Comparison of ENCODE assay signal across 8 cellular contexts in genomic region chrX:101931494-101932248, GRCh38. TPM values are rescaled to one million over a fixed set of nuclear protein-coding genes. Genes with fewer than 3 reads are reported as not detected.
DNase-seq lines count a peak whose midpoint lies in the region; ATAC-seq and TF ChIP-seq lines count a peak whose summit lies in the region.

ZMAT1 (minus strand) TSS chrX:101932027; CDS start chrX:101932008, 19 bp downstream.

- DNase-seq in GM12864 (ENCODE audit: low read depth) (peak; percentile 76), NCI-H1105 (lab: John Stamatoyannopoulos, UW) (peak; percentile 86), SW480 (ENCODE audit: low spot score) (peak; percentile 88), amniotic epithelial cell (ENCODE audit: low read depth) (peak; percentile 78), right atrium auricular region (ENCODE audit: low spot score) (peak; percentile 94), psoas muscle (peak; percentile 93 to 96)

- H3K9me3 ChIP-seq in right atrium auricular region (no peaks in the 10 kb centered on the region), psoas muscle (no peaks in the 10 kb centered on the region)

- H3K4me3 ChIP-seq in GM12864 (ENCODE audit: low read depth, low read length) (peak within 1 kb of the TSS; percentile 52), right atrium auricular region (peak within 1 kb of the TSS; percentile 71 to 75), psoas muscle (peak within 1 kb of the TSS; percentile 73), urinary bladder (ENCODE audit: low read depth, low read length) (peak within 1 kb of the TSS; percentile 68)

- TF ChIP-seq CTCF in GM12864 (IDR thresholded peaks at IDR 0.05; ENCODE audit: low read depth, low read length, missing control alignments) (no peak), right atrium auricular region (IDR thresholded peaks at IDR 0.05) (no peak), psoas muscle (IDR thresholded peaks at IDR 0.05) (no peak)

- no peaks in the 10 kb centered on the region for H3K4me1 ChIP-seq in right atrium auricular region
- H3K4me1 ChIP-seq in psoas muscle: no peaks in the 10 kb centered on the region
- no peaks in the 10 kb centered on the region for H3K4me1 ChIP-seq in urinary bladder (ENCODE audit: insufficient read depth)

- ATAC-seq in HG02642 (IDR thresholded peaks at IDR 0.05; ENCODE audit: poor library complexity, unreplicated experiment): peak; percentile 94
- ATAC-seq in psoas muscle: peak; percentile 92 to 99 (median 96)

- intact Hi-C loops in psoas muscle (cut with DNase I): no loop called here

- peak within 1 kb of the TSS; percentile 95 for H3K27ac ChIP-seq in right atrium auricular region
- peak within 1 kb of the TSS; percentile 88 for H3K27ac ChIP-seq in psoas muscle
- H3K27ac ChIP-seq in urinary bladder (ENCODE audit: low read depth): peak within 1 kb of the TSS; percentile 94

- no peaks in the 10 kb centered on the region for H3K27me3 ChIP-seq in right atrium auricular region
- H3K27me3 ChIP-seq in psoas muscle (ENCODE audit: insufficient read depth in 3 of 3, low read length in 2 of 3): no peaks in the 10 kb centered on the region

- H3K36me3 ChIP-seq in right atrium auricular region (no peaks in the 10 kb centered on the region), psoas muscle (ENCODE audit: insufficient read depth in 1 of 2, low read depth in 1 of 2) (no peaks in the 10 kb centered on the region), urinary bladder (ENCODE audit: insufficient read depth) (no peaks in the 10 kb centered on the region)

- 0 to 32% (median 1%) methylated on average over 16 to 62 of the region's 74 CpGs for WGBS in psoas muscle, 3 donors
- WGBS in urinary bladder: under 1% methylated on average over 69 of the region's 74 CpGs

RNA-seq across cellular contexts. Expression of gene ZMAT1, which starts in this region (rescaled TPM):
- total RNA-seq in right atrium auricular region (1 to 10 TPM; 4.2 to 4.4 TPM), psoas muscle (1 to 10 TPM in 3 of 4 donors, under 1 TPM in 1; 0.71 to 2.3 (median 1.4) TPM), urinary bladder (7.2 TPM)
- polyA plus RNA-seq in psoas muscle (1 to 10 TPM in 1 of 3 donors, under 1 TPM in 2; 0.60 to 1.1 (median 0.90) TPM), urinary bladder (3.6 TPM)

Comparison
In these comparisons a context has a peak if more than half of its experiments do, and no peak if none do; other contexts are left out.
1. Peak in every context shown above with its lines: DNase-seq, ATAC-seq, H3K4me3 ChIP-seq and H3K27ac ChIP-seq.